ENCODE assay signal across 1 cellular context in the genomic region with DNA sequence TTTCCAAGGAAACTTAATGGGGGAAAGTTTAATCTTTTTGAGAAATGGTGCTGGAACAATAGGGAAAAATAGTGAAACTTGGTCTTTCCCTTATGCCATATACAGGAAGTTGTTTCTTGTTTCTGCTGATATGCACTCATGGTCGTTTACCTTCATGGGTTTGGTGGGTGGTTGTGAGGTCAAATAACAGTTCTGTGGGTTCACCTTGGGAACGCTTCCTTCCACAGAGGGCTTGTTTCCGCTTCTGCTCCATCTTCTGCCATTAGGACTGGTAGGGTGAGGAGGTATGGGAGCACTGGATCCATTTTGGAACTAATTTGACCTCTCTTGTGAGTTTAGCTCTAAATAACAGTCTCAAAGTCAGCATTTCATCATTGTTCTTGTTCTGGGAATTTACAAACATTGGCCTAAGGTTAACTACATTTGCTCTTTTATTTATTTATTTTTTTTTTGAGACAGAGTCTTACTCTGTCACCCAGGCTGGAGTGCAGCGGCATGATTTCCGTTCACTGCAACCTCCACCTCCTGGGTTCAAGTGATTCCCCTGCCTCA.
TF ChIP-seq lines count a peak whose summit lies in the region.

No MANE protein-coding gene starts in this region.

TF ChIP-seq in K562, 482 proteins besides CTCF, POLR2A, EP300 and RAD21:
- TF ChIP-seq PCBP1 (IDR thresholded peaks at IDR 0.05; ENCODE audit: low read depth, low read length, poor library complexity, severe bottlenecking) (no peak), ETV6 (IDR thresholded peaks at IDR 0.05; ENCODE audit: borderline replicate concordance in 1 of 2, low read depth in 2 of 2, low read length in 1 of 2) (no peak), ETV6 (CRISPR knock-in tag; IDR thresholded peaks at IDR 0.05; ENCODE audit: borderline replicate concordance) (no peak), ZNF445 (CRISPR knock-in tag; IDR thresholded peaks at IDR 0.05; ENCODE audit: low read depth) (no peak), ZNF707 (CRISPR knock-in tag; conservative IDR thresholded peaks at IDR 0.05) (no peak), CBFA2T2 (conservative IDR thresholded peaks at IDR 0.05) (no peak), PHF20 (IDR thresholded peaks at IDR 0.05; ENCODE audit: partially characterized antibody) (no peak), PHF8 (IDR thresholded peaks at IDR 0.05; ENCODE audit: borderline replicate concordance, low read length) (no peak), SNRNP70 (optimal IDR thresholded peaks at IDR 0.05; ENCODE audit: low read depth, low read length) (no peak), ARNT (IDR thresholded peaks at IDR 0.05) (no peak)
